ENCODE assay signal across 1 cellular context in the genomic region with DNA sequence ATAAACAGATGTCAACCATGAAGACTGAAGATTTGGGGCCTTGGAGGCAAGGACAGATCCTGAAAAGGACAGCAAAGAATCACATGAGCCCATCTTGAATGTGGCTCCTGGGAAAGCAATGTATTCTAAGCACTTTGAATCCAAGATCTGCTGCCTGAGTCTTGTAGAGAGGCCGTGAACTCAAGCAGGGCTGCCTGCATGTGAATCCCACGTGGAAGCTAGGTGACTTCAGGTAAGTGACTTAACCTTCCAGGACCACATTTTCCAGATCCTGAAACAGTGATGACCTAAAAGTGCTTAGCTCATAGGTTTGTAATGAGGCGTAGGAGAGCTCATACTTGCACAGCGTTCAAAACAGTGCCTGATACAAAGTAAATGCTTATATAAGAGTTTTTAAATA.
TF ChIP-seq lines count a peak whose summit lies in the region.

No MANE protein-coding gene starts in this region.

TF ChIP-seq in A549, 52 proteins besides CTCF, POLR2A, EP300 and RAD21 (continued from another document):
- TF ChIP-seq NR3C1 (IDR thresholded peaks at IDR 0.05), result no peak
- no peak for TF ChIP-seq RNF2 (IDR thresholded peaks at IDR 0.05; ENCODE audit: borderline replicate concordance, low read depth)
- TF ChIP-seq, protein P1, sequence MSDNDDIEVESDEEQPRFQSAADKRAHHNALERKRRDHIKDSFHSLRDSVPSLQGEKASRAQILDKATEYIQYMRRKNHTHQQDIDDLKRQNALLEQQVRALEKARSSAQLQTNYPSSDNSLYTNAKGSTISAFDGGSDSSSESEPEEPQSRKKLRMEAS (IDR thresholded peaks at IDR 0.05), result no peak
- TF ChIP-seq HDAC2 (IDR thresholded peaks at IDR 0.05), result no peak
TF ChIP-seq in A549: peak in this region for 0.
